Comparison of ENCODE assay signal across 20 cellular contexts in genomic region chr7:150784954-150785353, GRCh38. TPM values are rescaled to one million over a fixed set of nuclear protein-coding genes. Genes with fewer than 3 reads are reported as not detected.
DNase-seq lines count a peak whose midpoint lies in the region; ATAC-seq, FAIRE-seq and TF ChIP-seq lines count a peak whose summit lies in the region.
"Had no signal": no experiment of that assay in that cellular context is flagged by ENCODE, and none has a peak within 500 bp of the region (broad histone marks: within the 10 kb centered on the region; RNA-seq: fewer than 3 reads in every experiment).

No MANE protein-coding gene starts in this region.

- H3K27me3 ChIP-seq in mesenchymal stem cell (ENCODE audit: control insufficient read depth in 1 of 2, insufficient read depth in 1 of 2, low read length in 2 of 2) (peaks cover 4% of the 10 kb centered on the region in 2 experiments), stomach (no peaks in the 10 kb centered on the region), uterus (no peaks in the 10 kb centered on the region)

- peak overlapping the region; percentile 75 for H4K91ac ChIP-seq in mesenchymal stem cell (ENCODE audit: low read length)

- H3K36me3 ChIP-seq in mesenchymal stem cell (ENCODE audit: control insufficient read depth in 1 of 2, insufficient read depth in 2 of 2, low read depth in 1 of 2, low read length in 2 of 2) (no peaks in the 10 kb centered on the region), stomach (no peaks in the 10 kb centered on the region), uterus (no peaks in the 10 kb centered on the region)

- FAIRE-seq in endometrium (lab: Jason Lieb, UNC): peak; percentile 8
- FAIRE-seq: urothelium cell line had no signal

- H3K4me3 ChIP-seq in mesenchymal stem cell (ENCODE audit: insufficient read depth in 1 of 2, low read depth in 1 of 2, low read length in 2 of 2) (peak overlapping the region in 1 of 2 experiments; percentile 17), stomach (no peak overlapping the region), uterus (no peak overlapping the region)
- H3K4me3 ChIP-seq: PC-9 had no signal

- no peak for TF ChIP-seq POLR2A in stomach (IDR thresholded peaks at IDR 0.05)
- no peak for TF ChIP-seq POLR2A in uterus (IDR thresholded peaks at IDR 0.05)

- no peak overlapping the region for H3K23ac ChIP-seq in mesenchymal stem cell (ENCODE audit: low read length in 2 of 2)

- H3K4me1 ChIP-seq in mesenchymal stem cell (ENCODE audit: control insufficient read depth, insufficient read depth, low read depth, low read length): no peaks in the 10 kb centered on the region
- H3K4me1 ChIP-seq in stomach: peaks cover 31 to 70% (median 53%) of the 10 kb centered on the region in 4 donors
- peaks cover 0 to 4% of the 10 kb centered on the region in 2 donors for H3K4me1 ChIP-seq in uterus

- H2BK120ac ChIP-seq in mesenchymal stem cell (ENCODE audit: low read depth, low read length): peak overlapping the region; percentile 5

- ATAC-seq in GM18502 (IDR thresholded peaks at IDR 0.05; ENCODE audit: poor library complexity, unreplicated experiment) (no peak), GM19467 (IDR thresholded peaks at IDR 0.05; ENCODE audit: unreplicated experiment) (no peak)
- ATAC-seq in activated CD4-positive, CD25-positive, alpha-beta regulatory T cell treated with anti-CD3 and anti-CD28 coated beads, Interleukin-2, amount 50 U/mL, for 24 hours: no peak
- ATAC-seq: WTC11 had no signal

- no peak overlapping the region for H2BK5ac ChIP-seq in mesenchymal stem cell (ENCODE audit: low read depth, low read length, poor library complexity, severe bottlenecking)

- no peak for TF ChIP-seq EP300 in stomach (IDR thresholded peaks at IDR 0.05)

- H3K18ac ChIP-seq in mesenchymal stem cell (ENCODE audit: low read depth in 1 of 2, low read length in 2 of 2): no peak overlapping the region

- H2AK5ac ChIP-seq in mesenchymal stem cell (ENCODE audit: low read length, severe bottlenecking): no peak overlapping the region

- H2BK12ac ChIP-seq in mesenchymal stem cell (ENCODE audit: low read length in 2 of 2): peak overlapping the region in 1 of 2 experiments; percentile 66

- intact Hi-C loops in stomach (cut with DNase I; ENCODE audit: low total_unique reads): no loop called here
- intact Hi-C loops in uterus (cut with DNase I; ENCODE audit: low total_unique reads): no loop called here

- DNase-seq in HT1080 (ENCODE audit: low read depth) (peak; percentile 11), mesenchymal stem cell (peak; percentile 41), stomach (no peak), uterus (no peak)
- DNase-seq: activated CD8-positive, alpha-beta memory T cell treated with anti-CD3 and anti-CD28 coated beads, Interleukin-2, amount 50 U/mL, for 48 hours; hypothalamus; mesendoderm; NCI-H1417 treated with DMSO at 0.1 percent for 48 hours; NCI-H510A treated with DMSO at 0.1 percent for 48 hours; PC-9; stimulated activated CD4-positive, alpha-beta T cell treated with anti-CD3 and anti-CD28 coated beads, Interleukin-1b, Interleukin-23, amount 100 ng/mL, for 48 hours; SW 1271 had no signal

- no peaks in the 10 kb centered on the region for H3K79me1 ChIP-seq in mesenchymal stem cell (replicated peaks; ENCODE audit: low read length, poor library complexity, severe bottlenecking)

- no peak overlapping the region for H3K14ac ChIP-seq in mesenchymal stem cell (ENCODE audit: low read length in 2 of 2)

- H3K9me3 ChIP-seq in mesenchymal stem cell (ENCODE audit: control insufficient read depth, low read length) (no peaks in the 10 kb centered on the region), stomach (no peaks in the 10 kb centered on the region), uterus (no peaks in the 10 kb centered on the region)

- H4K8ac ChIP-seq in mesenchymal stem cell (ENCODE audit: low read length): peak overlapping the region; percentile 64

- no peak for TF ChIP-seq CTCF in stomach (IDR thresholded peaks at IDR 0.05)
- no peak for TF ChIP-seq CTCF in uterus (IDR thresholded peaks at IDR 0.05)

- H3K27ac ChIP-seq in mesenchymal stem cell (ENCODE audit: low read length, poor library complexity, severe bottlenecking) (no peak overlapping the region), stomach (peak overlapping the region; percentile 68 to 85 (median 82)), uterus (peak overlapping the region in 1 of 2 donors; percentile 59)
- H3K27ac ChIP-seq: C4-2B, parathyroid adenoma, PC-9 had no signal

- H3K9ac ChIP-seq in mesenchymal stem cell (ENCODE audit: low read length): no peak overlapping the region
- H3K9ac ChIP-seq: parathyroid adenoma had no signal

- no peak overlapping the region for H2AFZ ChIP-seq in mesenchymal stem cell (ENCODE audit: low read depth, low read length)
- H2AFZ ChIP-seq: parathyroid adenoma, PC-9 had no signal

- WGBS in mesenchymal stem cell: no CpG with 5 or more reads among the region's 4 CpGs
- WGBS in stomach, 5 donors: 54 to 68% (median 59%) methylated on average over 4 of the region's 4 CpGs

- H3K4ac ChIP-seq in mesenchymal stem cell (ENCODE audit: low read depth in 1 of 2, low read length in 2 of 2): no peak overlapping the region

- H3K4me2 ChIP-seq in mesenchymal stem cell (ENCODE audit: low read length, poor library complexity, severe bottlenecking): no peak overlapping the region
- H3K4me2 ChIP-seq: PC-9 had no signal

- H2BK15ac ChIP-seq in mesenchymal stem cell (ENCODE audit: low read depth, poor library complexity, severe bottlenecking): no peak overlapping the region

RNA-seq across cellular contexts. Expression of gene TMEM176B, which starts 15.2 kb away (rescaled TPM):
- total RNA-seq in HT1080 (2014; rRNA removed; shearing (Covaris generic)): 0.07 TPM in 1 of 2 replicates, not detected in the other
- polyA plus RNA-seq in HT1080 (2015; cell fraction: cytosol; rRNA removed): not detected in 2 replicates
- not detected in 2 replicates for polyA plus RNA-seq in HT1080 (2015; cell fraction: nucleus; rRNA removed)
- polyA plus RNA-seq in mesenchymal stem cell (2013, experiment 1 of 2): 5.5 TPM
- 5.8 TPM for polyA plus RNA-seq in mesenchymal stem cell (2013, experiment 2 of 2)
- total RNA-seq in stomach (100 to 1,000 TPM in 1 of 5 donors, 10 to 100 TPM in 4; 59.3 to 108 (median 87.6) TPM), uterus (10 to 100 TPM; 10.2 to 34.1 (median 29.4) TPM)
- 100 to 1,000 TPM in 1 of 3 donors, 10 to 100 TPM in 2; 29.4 to 157 (median 90.1) TPM for polyA plus RNA-seq in stomach

RNA-seq across cellular contexts. Expression of gene TMEM176A, which starts 15.6 kb away (rescaled TPM):
- total RNA-seq in HT1080 (2014; rRNA removed; shearing (Covaris generic)): not detected in 2 replicates
- polyA plus RNA-seq in HT1080 (2015; cell fraction: cytosol; rRNA removed): not detected in 2 replicates
- not detected in 2 replicates for polyA plus RNA-seq in HT1080 (2015; cell fraction: nucleus; rRNA removed)
- polyA plus RNA-seq in mesenchymal stem cell (2013, experiment 1 of 2): 4.9 TPM
- 4.5 TPM for polyA plus RNA-seq in mesenchymal stem cell (2013, experiment 2 of 2)
- total RNA-seq in stomach (100 to 1,000 TPM in 1 of 5 donors, 10 to 100 TPM in 4; 14.7 to 116 (median 35.8) TPM), uterus (10 to 100 TPM in 3 of 4 donors, 1 to 10 TPM in 1; 7.7 to 48.2 (median 17.0) TPM)
- 10 to 100 TPM; 21.4 to 92.0 (median 62.0) TPM for polyA plus RNA-seq in stomach
- total RNA-seq: PC-9 had no signal

RNA-seq across cellular contexts. Expression of gene GIMAP5, which starts 47.7 kb away (rescaled TPM):
- 0.97 and 1.2 TPM in 2 replicates for total RNA-seq in HT1080 (2014; rRNA removed; shearing (Covaris generic))
- 0.29 and 0.90 TPM in 2 replicates for polyA plus RNA-seq in HT1080 (2015; cell fraction: cytosol; rRNA removed)
- 1.1 and 1.8 TPM in 2 replicates for polyA plus RNA-seq in HT1080 (2015; cell fraction: nucleus; rRNA removed)
- polyA plus RNA-seq in mesenchymal stem cell (2013, experiment 1 of 2): not detected
- not detected for polyA plus RNA-seq in mesenchymal stem cell (2013, experiment 2 of 2)
- 10 to 100 TPM in 4 of 5 donors, 1 to 10 TPM in 1; 7.0 to 25.2 (median 20.9) TPM for total RNA-seq in stomach
- polyA plus RNA-seq in stomach: 10 to 100 TPM; 10.0 to 16.3 (median 14.0) TPM
- total RNA-seq in uterus: 100 to 1,000 TPM in 1 of 4 donors, 10 to 100 TPM in 3; 20.4 to 103 (median 31.9) TPM
- total RNA-seq: PC-9 had no signal

Comparison
In these comparisons a context has a peak if more than half of its experiments do, and no peak if none do; other contexts are left out.
1. DNase-seq: peak in HT1080 (single experiment) and mesenchymal stem cell (single experiment); none in stomach (single experiment) and uterus (0 of 2).
2. RNA of gene TMEM176B, which starts 15.2 kb away (total RNA-seq): 59.3 to 108 TPM in stomach and 10.2 to 34.1 TPM in uterus; 0.07 TPM in HT1080; every median in the first group is over 10 times any median in the second.